ENCODE assay signal across 8 cellular contexts in genomic region chr12:102702447-102703114, GRCh38.
DNase-seq lines count a peak whose midpoint lies in the region; ATAC-seq and TF ChIP-seq lines count a peak whose summit lies in the region.

No MANE protein-coding gene starts in this region.

- POLR2A ChIA-PET in GM10248 (lab: Yijun Ruan, JAX), result interaction anchor here (0.7 kb wide), 1 partner anchor 10 kb away, joined by 9 read pairs; no protein-coding TSS in a partner anchor

- ATAC-seq in HG03460 (IDR thresholded peaks at IDR 0.05; ENCODE audit: unreplicated experiment) (peak; percentile 73), GM18858 (IDR thresholded peaks at IDR 0.05; ENCODE audit: unreplicated experiment) (no peak)

- H3K27me3 Mint-ChIP-seq in endothelial cell (ENCODE audit: unreplicated experiment), result peaks cover 2% of the 10 kb centered on the region

- TF ChIP-seq CTCF in GM10248 (IDR thresholded peaks at IDR 0.05; ENCODE audit: control extremely low read depth, extremely low read depth, low read depth, missing control alignments), result peak; percentile 16
- peak; percentile 80 for TF ChIP-seq CTCF in endothelial cell (IDR thresholded peaks at IDR 0.05; ENCODE audit: unreplicated experiment)

- CTCF ChIA-PET in GM10248 (lab: Yijun Ruan, JAX), result interaction anchor here (0.6 to 1.5 kb wide), 23 partner anchors 8 to 785 kb away, joined by 3 to 7 read pairs (median 3); no protein-coding TSS in a partner anchor

- no peak overlapping the region for H3K4me3 Mint-ChIP-seq in endothelial cell (ENCODE audit: unreplicated experiment)

- no peaks in the 10 kb centered on the region for H3K36me3 Mint-ChIP-seq in endothelial cell (ENCODE audit: low read depth, unreplicated experiment)

- H3K27ac Mint-ChIP-seq in endothelial cell (ENCODE audit: unreplicated experiment), result no peak overlapping the region

- no peaks in the 10 kb centered on the region for H3K4me1 Mint-ChIP-seq in endothelial cell (ENCODE audit: unreplicated experiment)

- DNase-seq in AML-193 (lab: John Stamatoyannopoulos, UW) (peak; percentile 15 to 18), GM10248 (ENCODE audit: extremely low spot score) (peak; percentile 56), RPMI8226 (peak; percentile 33), endothelial cell (ENCODE audit: low spot score) (peak; percentile 44), myocyte (ENCODE audit: low read depth) (peak; percentile 75), 8988T (no peak)

- H3K9me3 Mint-ChIP-seq in endothelial cell (ENCODE audit: unreplicated experiment), result no peaks in the 10 kb centered on the region
